Comparison of ENCODE assay signal across 8 cellular contexts in genomic region chr7:7719235-7719634, GRCh38. TPM values are rescaled to one million over a fixed set of nuclear protein-coding genes. Genes with fewer than 3 reads are reported as not detected.
DNase-seq lines count a peak whose midpoint lies in the region; ATAC-seq, FAIRE-seq and TF ChIP-seq lines count a peak whose summit lies in the region.

No MANE protein-coding gene starts in this region.

- no peak for TF ChIP-seq CTCF in AG10803 (conservative IDR thresholded peaks at IDR 0.05; ENCODE audit: low read length)
- no peak for TF ChIP-seq CTCF in fibroblast of pulmonary artery (IDR thresholded peaks at IDR 0.05; ENCODE audit: low read length, missing control alignments)

- FAIRE-seq in small intestine (lab: Jason Lieb, UNC) = no peak

- H3K9me3 ChIP-seq in small intestine (ENCODE audit: control insufficient read depth, low read depth) = no peaks in the 10 kb centered on the region

- H3K27me3 ChIP-seq in small intestine (ENCODE audit: control insufficient read depth in 2 of 2, insufficient read depth in 2 of 2, low read length in 2 of 2) = no peaks in the 10 kb centered on the region

- H3K4me3 ChIP-seq in AG10803 (ENCODE audit: low read length) (no peak overlapping the region), fibroblast of pulmonary artery (replicated peaks; ENCODE audit: low read depth, low read length) (no peak overlapping the region), small intestine (ENCODE audit: low read depth in 1 of 2, low read length in 2 of 2) (no peak overlapping the region)

- peaks cover 0 to 2% of the 10 kb centered on the region in 2 donors for H3K4me1 ChIP-seq in small intestine (ENCODE audit: control insufficient read depth in 2 of 2, insufficient read depth in 1 of 2, low read depth in 1 of 2, low read length in 1 of 2)

- 17 to 46% (median 23%) methylated on average over 2 of the region's 2 CpGs for WGBS in small intestine, 3 donors

- ATAC-seq in GM18870 (IDR thresholded peaks at IDR 0.05; ENCODE audit: unreplicated experiment) = peak; percentile 96
- ATAC-seq in HG03045 (IDR thresholded peaks at IDR 0.05; ENCODE audit: unreplicated experiment) = peak; percentile 95

- no peaks in the 10 kb centered on the region for H3K36me3 ChIP-seq in small intestine (ENCODE audit: control insufficient read depth in 2 of 2, insufficient read depth in 2 of 2, low read length in 2 of 2)

- DNase-seq in AG10803 (ENCODE audit: low read depth) = peak; percentile 91
- DNase-seq in NCI-H2029 (lab: John Stamatoyannopoulos, UW) = peak; percentile 96
- peak; percentile 18 for DNase-seq in activated CD4-positive, CD25-positive, alpha-beta regulatory T cell treated with anti-CD3 and anti-CD28 coated beads, Interleukin-2, amount 50 U/mL, for 16 hours (ENCODE audit: low read depth, low spot score)
- DNase-seq in fibroblast of pulmonary artery (ENCODE audit: low read depth) = peak; percentile 93
- DNase-seq in small intestine = peak; percentile 36
- no peak for DNase-seq in ureter (ENCODE audit: low spot score)

- no peak overlapping the region for H3K27ac ChIP-seq in small intestine (ENCODE audit: low read depth in 1 of 2, low read length in 1 of 2)

RNA-seq across cellular contexts. Expression of gene RPA3, which starts 0.8 kb away (rescaled TPM):
- 10 to 100 TPM; 30.0 to 37.2 (median 36.0) TPM for polyA plus RNA-seq in small intestine
- 23.2 TPM for total RNA-seq in ureter
